ENCODE assay signal across 28 cellular contexts in genomic region chr16:71350821-71351557, GRCh38. TPM values are rescaled to one million over a fixed set of nuclear protein-coding genes. Genes with fewer than 3 reads are reported as not detected.
"Had no signal": no experiment of that assay in that cellular context is flagged by ENCODE, and none has a peak within 500 bp of the region (broad histone marks: within the 10 kb centered on the region; RNA-seq: fewer than 3 reads in every experiment).

No MANE protein-coding gene starts in this region.

- DNase-seq: activated CD4-positive, alpha-beta T cell treated with anti-CD3 and anti-CD28 coated beads for 48 hours; activated CD4-positive, alpha-beta T cell treated with anti-CD3 and anti-CD28 coated beads, Interleukin-2, amount 50 U/mL, for 4 hours; activated CD4-positive, CD25-positive, alpha-beta regulatory T cell treated with anti-CD3 and anti-CD28 coated beads, Interleukin-2, amount 50 U/mL, for 72 hours; activated effector memory CD4-positive, alpha-beta T cell treated with Interleukin-2 at 50 U/mL for 16 hours; activated naive CD4-positive, alpha-beta T cell; activated naive CD8-positive, alpha-beta T cell treated with anti-CD3 and anti-CD28 coated beads, Interleukin-2, amount 50 U/mL, for 24 hours; activated T-cell treated with anti-CD3 and anti-CD28 coated beads, Interleukin-2, amount 50 U/mL, for 24 hours; amniotic stem cell; MG63; MV-4-11; NCI-H1092 treated with DMSO at 0.1 percent for 48 hours; NCI-H1417 treated with DMSO at 0.1 percent for 48 hours; NCI-H1694; NCI-H2029; NCI-H510A; NCI-H526 treated with DMSO at 0.1 percent for 48 hours; NCI-H82; OCI-M1; Peyer's patch; SHP77 treated with DMSO at 0.1 percent for 48 hours had no signal

- H3K27ac ChIP-seq: ascending aorta, body of pancreas, cardiac muscle cell, Peyer's patch had no signal

- H3K27ac Mint-ChIP-seq: activated naive CD4-positive, alpha-beta T cell treated with anti-CD3 and anti-CD28 coated beads, Interleukin-2, amount 50 U/mL, for 72 hours; activated naive CD8-positive, alpha-beta T cell treated with anti-CD3 and anti-CD28 coated beads, Interleukin-2, amount 50 U/mL, for 24 hours; activated T-cell treated with anti-CD3 and anti-CD28 coated beads, Interleukin-2, amount 50 U/mL, for 24 hours; activated T-helper 1 cell treated with anti-CD3 and anti-CD28 coated beads, Interleukin-12 subunit alpha, Interleukin-12 subunit beta, Interleukin-2, Interleukin-4 antibody, amounts not matched to agents 30 ng/mL and 10 ng/mL and 1 ng/mL, durations not matched to agents 14 hours and 24 hours and 36 hours; T-helper 1 cell treated with Interleukin-12 subunit alpha and Interleukin-12 subunit beta and Interleukin-4 antibody, amounts not matched to agents 30 μg/mL and 1 μg/mL, for 36 hours; WTC11 had no signal

- H3K4me3 Mint-ChIP-seq: activated naive CD8-positive, alpha-beta T cell treated with anti-CD3 and anti-CD28 coated beads, Interleukin-2, amount 50 U/mL, for 24 hours; activated T-cell treated with anti-CD3 and anti-CD28 coated beads, Interleukin-2, amount 50 U/mL, for 24 hours; activated T-helper 1 cell treated with anti-CD3 and anti-CD28 coated beads, Interleukin-12 subunit alpha, Interleukin-12 subunit beta, Interleukin-2, Interleukin-4 antibody, amounts not matched to agents 30 ng/mL and 10 ng/mL and 1 ng/mL, durations not matched to agents 14 hours and 24 hours and 36 hours; T-helper 1 cell treated with Interleukin-12 subunit alpha and Interleukin-12 subunit beta and Interleukin-4 antibody, amounts not matched to agents 30 μg/mL and 1 μg/mL, for 36 hours; WTC11 had no signal

- H3K36me3 ChIP-seq: ascending aorta, cardiac muscle cell, MG63, Peyer's patch had no signal

- H3K27me3 ChIP-seq: ascending aorta, body of pancreas, MG63, Peyer's patch had no signal

- H3K9me3 ChIP-seq: ascending aorta, body of pancreas, MG63, Peyer's patch had no signal

- H3K4me1 ChIP-seq: ascending aorta, body of pancreas, Peyer's patch had no signal

- H3K36me3 Mint-ChIP-seq: activated naive CD4-positive, alpha-beta T cell treated with anti-CD3 and anti-CD28 coated beads, Interleukin-2, amount 50 U/mL, for 72 hours; WTC11 had no signal

- H3K4me3 ChIP-seq: ascending aorta, body of pancreas, cardiac muscle cell, MG63, Peyer's patch had no signal

- ATAC-seq: activated naive CD4-positive, alpha-beta T cell treated with anti-CD3 and anti-CD28 coated beads, Interleukin-2, amount 50 U/mL, for 72 hours; activated naive CD8-positive, alpha-beta T cell treated with anti-CD3 and anti-CD28 coated beads, Interleukin-2, amount 50 U/mL, for 24 hours; WTC11 had no signal

- H3K4me1 Mint-ChIP-seq: activated naive CD8-positive, alpha-beta T cell treated with anti-CD3 and anti-CD28 coated beads, Interleukin-2, amount 50 U/mL, for 24 hours had no signal

- H3K9me3 Mint-ChIP-seq: activated naive CD4-positive, alpha-beta T cell treated with anti-CD3 and anti-CD28 coated beads, Interleukin-2, amount 50 U/mL, for 72 hours; activated naive CD8-positive, alpha-beta T cell treated with anti-CD3 and anti-CD28 coated beads, Interleukin-2, amount 50 U/mL, for 24 hours; activated T-cell treated with anti-CD3 and anti-CD28 coated beads, Interleukin-2, amount 50 U/mL, for 24 hours; activated T-helper 1 cell treated with anti-CD3 and anti-CD28 coated beads, Interleukin-12 subunit alpha, Interleukin-12 subunit beta, Interleukin-2, Interleukin-4 antibody, amounts not matched to agents 30 ng/mL and 10 ng/mL and 1 ng/mL, durations not matched to agents 14 hours and 24 hours and 36 hours; T-helper 1 cell treated with Interleukin-12 subunit alpha and Interleukin-12 subunit beta and Interleukin-4 antibody, amounts not matched to agents 30 μg/mL and 1 μg/mL, for 36 hours; WTC11 had no signal

RNA-seq across cellular contexts. Expression of gene CALB2, which starts 7.5 kb away (rescaled TPM):
- total RNA-seq: activated CD8-positive, alpha-beta memory T cell treated with anti-CD3 and anti-CD28 coated beads for 36 hours; activated naive CD4-positive, alpha-beta T cell treated with anti-CD3 and anti-CD28 coated beads, Interleukin-2, amount 50 U/mL, for 72 hours; activated T-helper 1 cell treated with anti-CD3 and anti-CD28 coated beads, Interleukin-12 subunit alpha, Interleukin-12 subunit beta, Interleukin-2, Interleukin-4 antibody, amounts not matched to agents 30 ng/mL and 10 ng/mL and 1 ng/mL, durations not matched to agents 14 hours and 24 hours and 36 hours had no signal
